Comparison of ENCODE assay signal across 2 cellular contexts in genomic region chr2:135125940-135126339, GRCh38.
TF ChIP-seq lines count a peak whose summit lies in the region.

No MANE protein-coding gene starts in this region.

TF ChIP-seq in HepG2, 621 proteins besides CTCF, POLR2A, EP300 and RAD21:
- TF ChIP-seq MAFF (IDR thresholded peaks at IDR 0.05; ENCODE audit: low read depth, low read length) (peak; percentile 92), ZNF768 (CRISPR knock-in tag; IDR thresholded peaks at IDR 0.05) (no peak), RAD51 (IDR thresholded peaks at IDR 0.05; ENCODE audit: borderline replicate concordance) (no peak), CREBL2 (CRISPR knock-in tag; IDR thresholded peaks at IDR 0.05; ENCODE audit: borderline replicate concordance) (no peak), FOXK2 (IDR thresholded peaks at IDR 0.05) (no peak), MAFK (conservative IDR thresholded peaks at IDR 0.05 in 1 of 2, IDR thresholded peaks at IDR 0.05 in 1 of 2; ENCODE audit: low read length in 2 of 2) (peak; percentile 86 to 97), KAT7 (CRISPR knock-in tag; IDR thresholded peaks at IDR 0.05; ENCODE audit: borderline replicate concordance) (no peak), ZNF737 (CRISPR knock-in tag; IDR thresholded peaks at IDR 0.05; ENCODE audit: borderline replicate concordance) (no peak), ZNF556 (CRISPR knock-in tag; IDR thresholded peaks at IDR 0.05; ENCODE audit: borderline replicate concordance) (no peak), KAT8 (CRISPR knock-in tag; IDR thresholded peaks at IDR 0.05) (no peak), HDAC6 (IDR thresholded peaks at IDR 0.05; ENCODE audit: low read depth, low read length) (no peak), HIC2 (CRISPR knock-in tag; IDR thresholded peaks at IDR 0.05; ENCODE audit: low read depth) (no peak), ZNF788 (CRISPR knock-in tag; IDR thresholded peaks at IDR 0.05; ENCODE audit: borderline replicate concordance) (no peak), ZNF773 (CRISPR knock-in tag; IDR thresholded peaks at IDR 0.05; ENCODE audit: borderline replicate concordance) (no peak), DPF2 (CRISPR knock-in tag; IDR thresholded peaks at IDR 0.05; ENCODE audit: borderline replicate concordance, low read depth) (no peak), NR1H2 (CRISPR knock-in tag; IDR thresholded peaks at IDR 0.05; ENCODE audit: borderline replicate concordance, low read depth) (no peak), ZNF496 (CRISPR knock-in tag; IDR thresholded peaks at IDR 0.05; ENCODE audit: insufficient replicate concordance) (no peak)

TF ChIP-seq in H1, 55 proteins besides CTCF, POLR2A, EP300 and RAD21:
- TF ChIP-seq CBX5 (IDR thresholded peaks at IDR 0.05; ENCODE audit: low read depth, low read length) (no peak), MAFK (IDR thresholded peaks at IDR 0.05; ENCODE audit: low read depth, low read length) (peak; percentile 62; the same call in 1 of the 2 replicates)
